In genomic region chr5:149322518-149322917, GRCh38 we compare ENCODE assay signal across 23 cellular contexts. TPM values are rescaled to one million over a fixed set of nuclear protein-coding genes. Genes with fewer than 3 reads are reported as not detected.
A peak's percentile ranks its signal among the peaks of the same experiment; 100 is the strongest.
DNase-seq lines count a peak whose midpoint lies in the region; ATAC-seq, FAIRE-seq and TF ChIP-seq lines count a peak whose summit lies in the region.
"Had no signal": no experiment of that assay in that cellular context is flagged by ENCODE, and none has a peak within 500 bp of the region (broad histone marks: within the 10 kb centered on the region; RNA-seq: fewer than 3 reads in every experiment).

No MANE protein-coding gene starts in this region.

- H3K9me3 Mint-ChIP-seq in nephron: no peaks in the 10 kb centered on the region
- H3K9me3 Mint-ChIP-seq in activated CD4-positive, alpha-beta memory T cell treated with anti-CD3 and anti-CD28 coated beads for 36 hours: no peaks in the 10 kb centered on the region
- H3K9me3 Mint-ChIP-seq: activated naive CD8-positive, alpha-beta T cell treated with anti-CD3 and anti-CD28 coated beads, Interleukin-2, amount 50 U/mL, for 24 hours had no signal

- H3K4me3 ChIP-seq in HepG2 (replicated peaks in 1 of 3; ENCODE audit: insufficient read depth in 1 of 3, low read depth in 2 of 3, low read length in 3 of 3) (peak overlapping the region in 1 of 3 experiments; percentile 31; a peak in 1 of 6 replicates), right lobe of liver (no peak overlapping the region), gastroesophageal sphincter (no peak overlapping the region)
- H3K4me3 ChIP-seq: BLaER1 treated with 17β-estradiol and CSF1 and Interleukin-3, amounts not matched to agents 10 nM and 100 nM; psoas muscle had no signal

- ATAC-seq in HepG2 (peak; percentile 71), right lobe of liver (no peak), gastroesophageal sphincter (no peak)
- ATAC-seq: activated naive CD8-positive, alpha-beta T cell treated with anti-CD3 and anti-CD28 coated beads, Interleukin-2, amount 50 U/mL, for 24 hours had no signal

- H3K9me3 ChIP-seq in HepG2 (ENCODE audit: low read length): no peaks in the 10 kb centered on the region
- H3K9me3 ChIP-seq in right lobe of liver: no peaks in the 10 kb centered on the region
- H3K9me3 ChIP-seq in gastroesophageal sphincter: no peaks in the 10 kb centered on the region
- H3K9me3 ChIP-seq: psoas muscle had no signal

- H3K27ac Mint-ChIP-seq in nephron: peak overlapping the region; percentile 97 to 100 (median 99)
- H3K27ac Mint-ChIP-seq in activated CD4-positive, alpha-beta memory T cell treated with anti-CD3 and anti-CD28 coated beads for 36 hours: no peak overlapping the region
- H3K27ac Mint-ChIP-seq: activated naive CD8-positive, alpha-beta T cell treated with anti-CD3 and anti-CD28 coated beads, Interleukin-2, amount 50 U/mL, for 24 hours; stimulated activated naive CD8-positive, alpha-beta T cell treated with anti-CD3 and anti-CD28 coated beads, Interleukin-15, Interleukin-2, amounts not matched to agents 100 ng/mL and 50 ng/mL, for 24 hours had no signal

- TF ChIP-seq CTCF in HepG2 (CRISPR knock-in tag; IDR thresholded peaks at IDR 0.05): peak; percentile 63
- no peak for TF ChIP-seq CTCF in right lobe of liver (IDR thresholded peaks at IDR 0.05)
- no peak for TF ChIP-seq CTCF in gastroesophageal sphincter (IDR thresholded peaks at IDR 0.05)
- no peak for TF ChIP-seq CTCF in nephron (IDR thresholded peaks at IDR 0.05; ENCODE audit: unreplicated experiment in 3 of 3)

- TF ChIP-seq RAD21 in HepG2 (CRISPR knock-in tag; IDR thresholded peaks at IDR 0.05): peak; percentile 21; the same call in 1 of the 2 replicates

- no peaks in the 10 kb centered on the region for H3K36me3 Mint-ChIP-seq in nephron (ENCODE audit: low read depth)
- no peaks in the 10 kb centered on the region for H3K36me3 Mint-ChIP-seq in activated CD4-positive, alpha-beta memory T cell treated with anti-CD3 and anti-CD28 coated beads for 36 hours

- in situ Hi-C loops in HepG2 (cut with HindIII; ENCODE audit: extremely low pct_ligation_motif_present, low pct_unique_long_range_greater_than_20kb): loop anchor here (5.0 kb wide), 2 partner anchors 50 to 110 kb away; no protein-coding TSS in a partner anchor

- CTCF ChIA-PET in HepG2 (lab: Yijun Ruan, JAX; ENCODE audit: low intra/inter-chr PET ratio, low total read pairs): interaction anchor here (1.1 kb wide), 1 partner anchor 45 kb away, joined by 4 read pairs; no protein-coding TSS in a partner anchor
- CTCF ChIA-PET in activated CD4-positive, alpha-beta memory T cell treated with anti-CD3 and anti-CD28 coated beads for 36 hours (lab: Charles Lee): interaction anchor here (0.6 to 12.4 kb wide), 3 partner anchors 9 to 109 kb away, joined by 3 to 289 read pairs (median 4); no protein-coding TSS in a partner anchor

- TF ChIP-seq EP300 in HepG2 (IDR thresholded peaks at IDR 0.05; ENCODE audit: low read depth in 2 of 2, low read length in 2 of 2) (peak in 1 of 2 experiments; percentile 75; a peak in 2 of 4 replicates), HepG2 (CRISPR knock-in tag; IDR thresholded peaks at IDR 0.05; ENCODE audit: borderline replicate concordance) (no peak), gastroesophageal sphincter (IDR thresholded peaks at IDR 0.05) (no peak)

- peak overlapping the region; percentile 54 for H3K27ac ChIP-seq in HepG2 (ENCODE audit: extremely low read length, insufficient read depth, low read length)
- H3K27ac ChIP-seq in right lobe of liver: peak overlapping the region in 1 of 3 donors; percentile 26
- H3K27ac ChIP-seq in gastroesophageal sphincter: peak overlapping the region in 3 of 4 donors; percentile 8 to 27 (median 14)
- H3K27ac ChIP-seq: BLaER1 treated with 17β-estradiol and CSF1 and Interleukin-3, amounts not matched to agents 10 nM and 100 nM had no signal

- no peak overlapping the region for H3K4me3 Mint-ChIP-seq in nephron
- no peak overlapping the region for H3K4me3 Mint-ChIP-seq in activated CD4-positive, alpha-beta memory T cell treated with anti-CD3 and anti-CD28 coated beads for 36 hours
- H3K4me3 Mint-ChIP-seq: activated naive CD8-positive, alpha-beta T cell treated with anti-CD3 and anti-CD28 coated beads, Interleukin-2, amount 50 U/mL, for 24 hours; stimulated activated naive CD8-positive, alpha-beta T cell treated with anti-CD3 and anti-CD28 coated beads, Interleukin-15, Interleukin-2, amounts not matched to agents 100 ng/mL and 50 ng/mL, for 24 hours had no signal

- TF ChIP-seq POLR2A in HepG2 (IDR thresholded peaks at IDR 0.05; ENCODE audit: insufficient read depth in 1 of 2, low read depth in 2 of 2, low read length in 2 of 2) (no peak), right lobe of liver (IDR thresholded peaks at IDR 0.05) (no peak), gastroesophageal sphincter (IDR thresholded peaks at IDR 0.05) (no peak), erythroblast (IDR thresholded peaks at IDR 0.05; ENCODE audit: low read length) (no peak)

- no peak overlapping the region for H2AFZ ChIP-seq in HepG2 (ENCODE audit: low read length)

- H3K27me3 ChIP-seq in HepG2 (ENCODE audit: control insufficient read depth in 1 of 2, insufficient read depth in 2 of 2, low read length in 2 of 2) (no peaks in the 10 kb centered on the region), right lobe of liver (no peaks in the 10 kb centered on the region), gastroesophageal sphincter (no peaks in the 10 kb centered on the region)
- H3K27me3 ChIP-seq: BLaER1 treated with 17β-estradiol and CSF1 and Interleukin-3, amounts not matched to agents 10 nM and 100 nM had no signal

- H3K9ac ChIP-seq in HepG2 (ENCODE audit: insufficient read depth, low read depth, low read length): no peak overlapping the region

- H3K79me2 ChIP-seq in HepG2 (ENCODE audit: insufficient read depth, low read length): no peaks in the 10 kb centered on the region

- no peaks in the 10 kb centered on the region for H3K27me3 Mint-ChIP-seq in nephron (ENCODE audit: low read depth)
- H3K27me3 Mint-ChIP-seq in activated CD4-positive, alpha-beta memory T cell treated with anti-CD3 and anti-CD28 coated beads for 36 hours: no peaks in the 10 kb centered on the region
- H3K27me3 Mint-ChIP-seq: activated naive CD8-positive, alpha-beta T cell treated with anti-CD3 and anti-CD28 coated beads, Interleukin-2, amount 50 U/mL, for 24 hours; stimulated activated naive CD8-positive, alpha-beta T cell treated with anti-CD3 and anti-CD28 coated beads, Interleukin-15, Interleukin-2, amounts not matched to agents 100 ng/mL and 50 ng/mL, for 24 hours had no signal

- H3K4me1 Mint-ChIP-seq in nephron: peaks cover 43% of the 10 kb centered on the region
- no peaks in the 10 kb centered on the region for H3K4me1 Mint-ChIP-seq in activated CD4-positive, alpha-beta memory T cell treated with anti-CD3 and anti-CD28 coated beads for 36 hours (ENCODE audit: low read depth)
- H3K4me1 Mint-ChIP-seq: activated naive CD8-positive, alpha-beta T cell treated with anti-CD3 and anti-CD28 coated beads, Interleukin-2, amount 50 U/mL, for 24 hours had no signal

- peak; percentile 70 for FAIRE-seq in HepG2 (lab: Jason Lieb, UNC)
- FAIRE-seq: endometrium had no signal

- peak overlapping the region; percentile 56 for H3K4me2 ChIP-seq in HepG2 (ENCODE audit: low read depth, low read length)

- H4K20me1 ChIP-seq in HepG2 (ENCODE audit: insufficient read depth, low read length): no peaks in the 10 kb centered on the region
- H4K20me1 ChIP-seq: BLaER1 treated with 17β-estradiol and CSF1 and Interleukin-3, amounts not matched to agents 10 nM and 100 nM had no signal

- H3K36me3 ChIP-seq in HepG2 (replicated peaks in 1 of 2; ENCODE audit: control insufficient read depth in 1 of 2, insufficient read depth in 2 of 2, low read length in 2 of 2) (no peaks in the 10 kb centered on the region), right lobe of liver (no peaks in the 10 kb centered on the region), gastroesophageal sphincter (peaks cover 0 to 41% of the 10 kb centered on the region in 2 donors)

- DNase-seq in HepG2 (ENCODE audit: low spot score): peak; percentile 77
- no peak for DNase-seq in right lobe of liver
- DNase-seq in erythroblast (lab: John Stamatoyannopoulos, UW): no peak
- DNase-seq in activated CD4-positive, CD25-positive, alpha-beta regulatory T cell (lab: John Stamatoyannopoulos, UW): no peak
- DNase-seq in activated CD4-positive, alpha-beta memory T cell treated with anti-CD3 and anti-CD28 coated beads for 36 hours: no peak
- DNase-seq in COLO668 (lab: John Stamatoyannopoulos, UW; ENCODE audit: unreplicated experiment): no peak
- DNase-seq: activated CD4-positive, alpha-beta T cell treated with anti-CD3 and anti-CD28 coated beads for 4 hours; activated effector memory CD4-positive, alpha-beta T cell treated with Interleukin-2 at 50 U/mL for 16 hours; activated naive CD8-positive, alpha-beta T cell treated with anti-CD3 and anti-CD28 coated beads, Interleukin-2, amount 50 U/mL, for 24 hours; cortex of kidney; NCI-H1436; NCI-H524 treated with DMSO at 0.1 percent for 48 hours; psoas muscle; stimulated activated CD4-positive, alpha-beta T cell treated with anti-CD3 and anti-CD28 coated beads, Interleukin-4, amount 100 ng/mL, for 1 hour; SW 1271 had no signal

- no TSS peak for BruUV-seq in HepG2 (replicated peaks; lab: Mats Ljungman, UMichigan)

- intact Hi-C loops in HepG2 (cut with micrococcal nuclease; ENCODE audit: unreplicated experiment): loop anchor here (2.0 kb wide), 1 partner anchor 22 kb away; the partner anchor contains the start of gene GRPEL2
- intact Hi-C loops in right lobe of liver (cut with DNase I): no loop called here
- intact Hi-C loops in activated CD4-positive, alpha-beta memory T cell treated with anti-CD3 and anti-CD28 coated beads for 36 hours (cut with micrococcal nuclease): no loop called here

- WGBS in HepG2 (ENCODE audit: low lambda C conversion rate): under 1% methylated on average over 10 of the region's 12 CpGs
- 84% methylated on average over 2 of the region's 12 CpGs for WGBS in right lobe of liver (ENCODE audit: insufficient coverage, low coverage, low lambda C conversion rate, missing lambda C conversion rate)
- WGBS in gastroesophageal sphincter (ENCODE audit: low coverage in 1 of 2), 2 donors: 77 to 100% methylated on average over 1 to 4 of the region's 12 CpGs

- POLR2A ChIA-PET in HepG2 (lab: Yijun Ruan, JAX): interaction anchor here (1.0 to 6.7 kb wide), 2 partner anchors 22 to 45 kb away, joined by 4 to 93 read pairs; partner anchors contain the start of gene GRPEL2
- POLR2A ChIA-PET in activated CD4-positive, alpha-beta memory T cell treated with anti-CD3 and anti-CD28 coated beads for 36 hours (lab: Charles Lee): no interaction called here

- peaks cover 61% of the 10 kb centered on the region for H3K4me1 ChIP-seq in HepG2 (ENCODE audit: insufficient read depth, low read length)
- peaks cover 0 to 18% (median 3%) of the 10 kb centered on the region in 4 donors for H3K4me1 ChIP-seq in right lobe of liver
- peaks cover 0 to 19% (median 11%) of the 10 kb centered on the region in 3 donors for H3K4me1 ChIP-seq in gastroesophageal sphincter

RNA-seq across cellular contexts. Expression of gene GRPEL2, which starts 22.8 kb away (rescaled TPM):
- 16.6 and 28.4 TPM in 2 replicates for total RNA-seq in HepG2 (2016; rRNA removed; fragmentation: Illumina TruSeq; extraction: Trizol)
- total RNA-seq in HepG2 (2016; cell fraction: cytosol; rRNA removed; fragmentation: Illumina TruSeq; extraction: Trizol; ENCODE audit: low read depth): 1.7 and 2.2 TPM in 2 replicates
- total RNA-seq in HepG2 (2016; cell fraction: insoluble cytoplasmic fraction; rRNA removed; fragmentation: Illumina TruSeq; extraction: Trizol): 17.2 and 31.8 TPM in 2 replicates
- total RNA-seq in HepG2 (2016; cell fraction: membrane; rRNA removed; fragmentation: Illumina TruSeq; extraction: Trizol): 9.3 and 10.1 TPM in 2 replicates
- total RNA-seq in HepG2 (2016; cell fraction: nucleus; rRNA removed; fragmentation: Illumina TruSeq; extraction: Trizol): 10.1 and 11.9 TPM in 2 replicates
- polyA plus RNA-seq in HepG2 (2011; rRNA removed): 9.3 and 13.1 TPM in 2 replicates
- 5.4 and 8.7 TPM in 2 replicates for polyA plus RNA-seq in HepG2 (2011; cell fraction: cytosol; rRNA removed)
- polyA plus RNA-seq in HepG2 (2011; cell fraction: nucleus; rRNA removed): 4.4 and 7.1 TPM in 2 replicates
- polyA plus RNA-seq in HepG2 (2012): 8.8 and 8.9 TPM in 2 replicates
- 0.66 and 0.72 TPM in 2 replicates for polyA plus RNA-seq in HepG2 (2016; cell fraction: cytosol; fragmentation: Illumina TruSeq; extraction: Trizol; ENCODE audit: low read depth)
- polyA plus RNA-seq in HepG2 (2016; cell fraction: insoluble cytoplasmic fraction; fragmentation: Illumina TruSeq; extraction: Trizol; ENCODE audit: low read depth): 14.1 and 15.7 TPM in 2 replicates
- polyA plus RNA-seq in HepG2 (2016; cell fraction: membrane; fragmentation: Illumina TruSeq; extraction: Trizol; ENCODE audit: low read depth): 3.1 and 3.3 TPM in 2 replicates
- polyA plus RNA-seq in HepG2 (2016; cell fraction: nucleus; fragmentation: Illumina TruSeq; extraction: Trizol; ENCODE audit: insufficient read depth, low read depth): 15.5 and 16.9 TPM in 2 replicates
- polyA minus RNA-seq in HepG2 (2011; rRNA and poly(A)+ RNA removed; ENCODE audit: low replicate concordance): 26.1 and 28.0 TPM in 2 replicates
- 20.0 and 22.1 TPM in 2 replicates for polyA minus RNA-seq in HepG2 (2011; cell fraction: cytosol; rRNA and poly(A)+ RNA removed)
- polyA minus RNA-seq in HepG2 (2011; cell fraction: nucleus; rRNA and poly(A)+ RNA removed): 12.6 and 15.0 TPM in 2 replicates
- total RNA-seq in right lobe of liver: 1 to 10 TPM; 4.2 to 6.9 (median 5.9) TPM
- total RNA-seq in gastroesophageal sphincter: 10 to 100 TPM in 3 of 4 donors, 1 to 10 TPM in 1; 9.3 to 12.0 (median 11.1) TPM
- 10 to 100 TPM; 32.9 to 37.2 TPM for total RNA-seq in activated CD4-positive, alpha-beta memory T cell treated with anti-CD3 and anti-CD28 coated beads for 36 hours

RNA-seq across cellular contexts. Expression of gene PCYOX1L, which starts 35.3 kb away (rescaled TPM):
- total RNA-seq in HepG2 (2016; rRNA removed; fragmentation: Illumina TruSeq; extraction: Trizol) (0.24 and 1.00 TPM in 2 replicates), right lobe of liver (1 to 10 TPM in 2 of 6 experiments, under 1 TPM in 4; 0.29 to 1.2 (median 0.62) TPM), gastroesophageal sphincter (1 to 10 TPM; 2.5 to 4.7 (median 3.8) TPM)
- total RNA-seq in HepG2 (2016; cell fraction: cytosol; rRNA removed; fragmentation: Illumina TruSeq; extraction: Trizol; ENCODE audit: low read depth): 0.10 and 0.26 TPM in 2 replicates
- 0.27 and 0.78 TPM in 2 replicates for total RNA-seq in HepG2 (2016; cell fraction: insoluble cytoplasmic fraction; rRNA removed; fragmentation: Illumina TruSeq; extraction: Trizol)
- total RNA-seq in HepG2 (2016; cell fraction: membrane; rRNA removed; fragmentation: Illumina TruSeq; extraction: Trizol): 0.24 and 0.56 TPM in 2 replicates
- total RNA-seq in HepG2 (2016; cell fraction: nucleus; rRNA removed; fragmentation: Illumina TruSeq; extraction: Trizol): 1.0 and 1.1 TPM in 2 replicates
- polyA plus RNA-seq in HepG2 (2011; rRNA removed): 3.7 and 5.6 TPM in 2 replicates
- 3.7 and 4.7 TPM in 2 replicates for polyA plus RNA-seq in HepG2 (2011; cell fraction: cytosol; rRNA removed)
- polyA plus RNA-seq in HepG2 (2011; cell fraction: nucleus; rRNA removed): 5.2 TPM in 2 replicates
- 3.3 and 4.0 TPM in 2 replicates for polyA plus RNA-seq in HepG2 (2012)
- polyA plus RNA-seq in HepG2 (2016; cell fraction: cytosol; fragmentation: Illumina TruSeq; extraction: Trizol; ENCODE audit: low read depth): 0.16 TPM in 1 of 2 replicates, not detected in the other
- 0.26 and 0.53 TPM in 2 replicates for polyA plus RNA-seq in HepG2 (2016; cell fraction: insoluble cytoplasmic fraction; fragmentation: Illumina TruSeq; extraction: Trizol; ENCODE audit: low read depth)
- polyA plus RNA-seq in HepG2 (2016; cell fraction: membrane; fragmentation: Illumina TruSeq; extraction: Trizol; ENCODE audit: low read depth): 0.11 and 0.14 TPM in 2 replicates
- 2.1 and 2.8 TPM in 2 replicates for polyA plus RNA-seq in HepG2 (2016; cell fraction: nucleus; fragmentation: Illumina TruSeq; extraction: Trizol; ENCODE audit: insufficient read depth, low read depth)
- polyA minus RNA-seq in HepG2 (2011; rRNA and poly(A)+ RNA removed; ENCODE audit: low replicate concordance): 4.6 and 4.7 TPM in 2 replicates
- 1.8 and 2.4 TPM in 2 replicates for polyA minus RNA-seq in HepG2 (2011; cell fraction: cytosol; rRNA and poly(A)+ RNA removed)
- 2.3 and 4.6 TPM in 2 replicates for polyA minus RNA-seq in HepG2 (2011; cell fraction: nucleus; rRNA and poly(A)+ RNA removed)
- total RNA-seq in activated CD4-positive, alpha-beta memory T cell treated with anti-CD3 and anti-CD28 coated beads for 36 hours: 10 to 100 TPM; 21.8 to 24.0 TPM

RNA-seq across cellular contexts. Expression of gene AFAP1L1, which starts 50.9 kb away (rescaled TPM):
- total RNA-seq in HepG2 (2016; rRNA removed; fragmentation: Illumina TruSeq; extraction: Trizol) (0.38 and 0.66 TPM in 2 replicates), right lobe of liver (1 to 10 TPM; 3.1 to 6.6 (median 5.2) TPM), gastroesophageal sphincter (10 to 100 TPM; 10.3 to 20.6 (median 14.0) TPM)
- not detected in 2 replicates for total RNA-seq in HepG2 (2016; cell fraction: cytosol; rRNA removed; fragmentation: Illumina TruSeq; extraction: Trizol; ENCODE audit: low read depth)
- total RNA-seq in HepG2 (2016; cell fraction: insoluble cytoplasmic fraction; rRNA removed; fragmentation: Illumina TruSeq; extraction: Trizol): 0.41 and 0.86 TPM in 2 replicates
- total RNA-seq in HepG2 (2016; cell fraction: membrane; rRNA removed; fragmentation: Illumina TruSeq; extraction: Trizol): 0.22 and 0.34 TPM in 2 replicates
- 0.25 and 0.40 TPM in 2 replicates for total RNA-seq in HepG2 (2016; cell fraction: nucleus; rRNA removed; fragmentation: Illumina TruSeq; extraction: Trizol)
- 0.67 and 1.0 TPM in 2 replicates for polyA plus RNA-seq in HepG2 (2011; rRNA removed)
- 0.63 and 0.81 TPM in 2 replicates for polyA plus RNA-seq in HepG2 (2011; cell fraction: cytosol; rRNA removed)
- 0.59 and 0.85 TPM in 2 replicates for polyA plus RNA-seq in HepG2 (2011; cell fraction: nucleus; rRNA removed)
- 1.0 and 1.6 TPM in 2 replicates for polyA plus RNA-seq in HepG2 (2012)
- 0.14 and 0.25 TPM in 2 replicates for polyA plus RNA-seq in HepG2 (2016; cell fraction: cytosol; fragmentation: Illumina TruSeq; extraction: Trizol; ENCODE audit: low read depth)
- 0.37 and 0.84 TPM in 2 replicates for polyA plus RNA-seq in HepG2 (2016; cell fraction: insoluble cytoplasmic fraction; fragmentation: Illumina TruSeq; extraction: Trizol; ENCODE audit: low read depth)
- 0.24 and 0.26 TPM in 2 replicates for polyA plus RNA-seq in HepG2 (2016; cell fraction: membrane; fragmentation: Illumina TruSeq; extraction: Trizol; ENCODE audit: low read depth)
- 0.23 and 0.61 TPM in 2 replicates for polyA plus RNA-seq in HepG2 (2016; cell fraction: nucleus; fragmentation: Illumina TruSeq; extraction: Trizol; ENCODE audit: insufficient read depth, low read depth)
- 1.3 and 2.6 TPM in 2 replicates for polyA minus RNA-seq in HepG2 (2011; rRNA and poly(A)+ RNA removed; ENCODE audit: low replicate concordance)
- 0.18 and 0.49 TPM in 2 replicates for polyA minus RNA-seq in HepG2 (2011; cell fraction: cytosol; rRNA and poly(A)+ RNA removed)
- polyA minus RNA-seq in HepG2 (2011; cell fraction: nucleus; rRNA and poly(A)+ RNA removed): 0.50 and 0.90 TPM in 2 replicates
- total RNA-seq in activated CD4-positive, alpha-beta memory T cell treated with anti-CD3 and anti-CD28 coated beads for 36 hours: not detected

RNA-seq across cellular contexts. Expression of gene IL17B, which starts 56.6 kb away (rescaled TPM):
- total RNA-seq in HepG2 (2016; rRNA removed; fragmentation: Illumina TruSeq; extraction: Trizol) (0.29 and 0.32 TPM in 2 replicates), right lobe of liver (not detected), gastroesophageal sphincter (1 to 10 TPM; 2.3 to 7.2 (median 4.0) TPM)
- total RNA-seq in HepG2 (2016; cell fraction: cytosol; rRNA removed; fragmentation: Illumina TruSeq; extraction: Trizol; ENCODE audit: low read depth): 0.71 and 1.4 TPM in 2 replicates
- 0.48 and 0.80 TPM in 2 replicates for total RNA-seq in HepG2 (2016; cell fraction: insoluble cytoplasmic fraction; rRNA removed; fragmentation: Illumina TruSeq; extraction: Trizol)
- 0.37 and 0.55 TPM in 2 replicates for total RNA-seq in HepG2 (2016; cell fraction: membrane; rRNA removed; fragmentation: Illumina TruSeq; extraction: Trizol)
- not detected in 2 replicates for total RNA-seq in HepG2 (2016; cell fraction: nucleus; rRNA removed; fragmentation: Illumina TruSeq; extraction: Trizol)
- 2.6 and 5.0 TPM in 2 replicates for polyA plus RNA-seq in HepG2 (2011; rRNA removed)
- polyA plus RNA-seq in HepG2 (2011; cell fraction: cytosol; rRNA removed): 3.4 and 4.2 TPM in 2 replicates
- polyA plus RNA-seq in HepG2 (2011; cell fraction: nucleus; rRNA removed): 1.4 and 3.5 TPM in 2 replicates
- polyA plus RNA-seq in HepG2 (2012): 2.6 and 3.0 TPM in 2 replicates
- polyA plus RNA-seq in HepG2 (2016; cell fraction: cytosol; fragmentation: Illumina TruSeq; extraction: Trizol; ENCODE audit: low read depth): 0.71 and 0.88 TPM in 2 replicates
- 0.54 and 0.76 TPM in 2 replicates for polyA plus RNA-seq in HepG2 (2016; cell fraction: insoluble cytoplasmic fraction; fragmentation: Illumina TruSeq; extraction: Trizol; ENCODE audit: low read depth)
- 0.31 and 0.54 TPM in 2 replicates for polyA plus RNA-seq in HepG2 (2016; cell fraction: membrane; fragmentation: Illumina TruSeq; extraction: Trizol; ENCODE audit: low read depth)
- 1.0 TPM in 1 of 2 replicates, not detected in the other for polyA plus RNA-seq in HepG2 (2016; cell fraction: nucleus; fragmentation: Illumina TruSeq; extraction: Trizol; ENCODE audit: insufficient read depth, low read depth)
- polyA minus RNA-seq in HepG2 (2011; rRNA and poly(A)+ RNA removed; ENCODE audit: low replicate concordance): 2.3 TPM in 1 of 2 replicates, not detected in the other
- not detected in 2 replicates for polyA minus RNA-seq in HepG2 (2011; cell fraction: cytosol; rRNA and poly(A)+ RNA removed)
- polyA minus RNA-seq in HepG2 (2011; cell fraction: nucleus; rRNA and poly(A)+ RNA removed): not detected in 2 replicates
- total RNA-seq in activated CD4-positive, alpha-beta memory T cell treated with anti-CD3 and anti-CD28 coated beads for 36 hours: not detected
- total RNA-seq: A673, kidney epithelial cell, M059J had no signal
